20 cellular contexts compared by ENCODE assay signal in the genomic region with DNA sequence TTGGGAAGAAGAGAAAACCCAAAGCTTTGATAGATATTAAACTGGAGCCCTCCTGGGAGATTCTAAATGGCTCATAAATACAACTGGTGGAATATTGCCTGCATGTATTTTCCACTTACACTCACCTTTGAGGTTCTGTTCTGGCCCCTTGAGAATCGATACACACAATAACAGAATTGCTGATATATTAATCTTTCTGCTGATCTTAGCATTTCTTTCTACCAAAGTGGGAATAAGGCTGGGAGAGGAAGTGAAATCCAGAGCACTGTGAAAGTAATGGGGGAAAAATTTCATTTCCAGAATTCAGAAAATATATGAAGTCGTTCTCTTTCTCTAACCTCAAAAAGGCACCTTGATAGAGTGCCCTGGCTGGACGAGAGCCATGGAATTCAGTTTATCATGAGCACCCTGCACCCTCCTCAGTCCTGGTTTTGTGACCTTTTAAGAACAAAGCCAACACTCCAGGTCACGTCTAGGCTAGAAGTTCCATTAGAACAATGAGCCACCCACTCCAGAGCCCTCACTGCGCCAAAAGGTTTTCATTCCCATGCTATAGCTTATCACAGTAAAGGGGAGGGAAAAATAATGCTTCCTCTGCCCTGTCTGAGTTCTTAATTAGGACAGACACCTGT.
"Had no signal": no experiment of that assay in that cellular context is flagged by ENCODE, and none has a peak within 500 bp of the region (broad histone marks: within the 10 kb centered on the region; RNA-seq: fewer than 3 reads in every experiment).

No MANE protein-coding gene starts in this region.

- H3K27me3 Mint-ChIP-seq: activated B cell treated with CpG ODN at 0.5 μM for 24 hours; activated CD4-positive, alpha-beta T cell treated with anti-CD3 and anti-CD28 coated beads, Interleukin-2, amount 10 ng/mL, durations not matched to agents 24 days and 14 days; activated CD8-positive, alpha-beta T cell treated with anti-CD3 and anti-CD28 coated beads for 36 hours; activated T-helper 17 cell treated with anti-CD3 and anti-CD28 coated beads, Interleukin-2, amount 50 U/mL, for 72 hours; naive thymus-derived CD4-positive, alpha-beta T cell had no signal

- H3K27me3 ChIP-seq: ovary had no signal

- H3K9me3 Mint-ChIP-seq: activated B cell treated with CpG ODN at 0.5 μM for 24 hours; activated CD4-positive, alpha-beta T cell treated with anti-CD3 and anti-CD28 coated beads, Interleukin-2, amount 10 ng/mL, durations not matched to agents 24 days and 14 days; activated CD8-positive, alpha-beta T cell treated with anti-CD3 and anti-CD28 coated beads for 36 hours; activated naive CD8-positive, alpha-beta T cell treated with anti-CD3 and anti-CD28 coated beads, Interleukin-2, amount 10 ng/mL, durations not matched to agents 7 days and 5 days; activated T-helper 17 cell treated with anti-CD3 and anti-CD28 coated beads, Interleukin-2, amount 50 U/mL, for 72 hours; endodermal cell had no signal

- H3K4me1 Mint-ChIP-seq: activated naive CD8-positive, alpha-beta T cell treated with anti-CD3 and anti-CD28 coated beads, Interleukin-2, amount 10 ng/mL, durations not matched to agents 7 days and 5 days; activated T-helper 17 cell treated with anti-CD3 and anti-CD28 coated beads, Interleukin-2, amount 50 U/mL, for 72 hours; naive thymus-derived CD4-positive, alpha-beta T cell had no signal

- DNase-seq: activated B cell treated with CpG ODN at 0.5 μM for 24 hours; activated CD4-positive, alpha-beta T cell treated with anti-CD3 and anti-CD28 coated beads, Interleukin-2, amount 10 ng/mL, durations not matched to agents 24 days and 14 days; activated CD8-positive, alpha-beta T cell treated with anti-CD3 and anti-CD28 coated beads for 36 hours; activated naive CD4-positive, alpha-beta T cell; activated naive CD8-positive, alpha-beta T cell treated with anti-CD3 and anti-CD28 coated beads, Interleukin-2, amount 10 ng/mL, durations not matched to agents 7 days and 5 days; activated T-cell treated with anti-CD3 and anti-CD28 coated beads, Interleukin-2, amount 50 U/mL, for 1 hour; amygdala; endodermal cell; foreskin melanocyte; kidney; mesendoderm; naive thymus-derived CD4-positive, alpha-beta T cell; ovary; stimulated activated CD8-positive, alpha-beta memory T cell treated with anti-CD3 and anti-CD28 coated beads, Interleukin-4, amount 100 ng/mL, for 48 hours; stimulated activated naive CD8-positive, alpha-beta T cell treated with anti-CD3 and anti-CD28 coated beads, Interleukin-15, Interleukin-2, amounts not matched to agents 100 U/mL and 50 U/mL, for 24 hours; T-helper 1 cell; T-helper 9 cell had no signal

- H3K27ac Mint-ChIP-seq: activated B cell treated with CpG ODN at 0.5 μM for 24 hours; activated CD4-positive, alpha-beta T cell treated with anti-CD3 and anti-CD28 coated beads, Interleukin-2, amount 10 ng/mL, durations not matched to agents 24 days and 14 days; activated CD8-positive, alpha-beta T cell treated with anti-CD3 and anti-CD28 coated beads for 36 hours; activated naive CD8-positive, alpha-beta T cell treated with anti-CD3 and anti-CD28 coated beads, Interleukin-2, amount 10 ng/mL, durations not matched to agents 7 days and 5 days; activated T-helper 17 cell treated with anti-CD3 and anti-CD28 coated beads, Interleukin-2, amount 50 U/mL, for 72 hours; endodermal cell; naive thymus-derived CD4-positive, alpha-beta T cell had no signal

- H3K9me3 ChIP-seq: ovary had no signal

- ATAC-seq: activated CD8-positive, alpha-beta T cell treated with anti-CD3 and anti-CD28 coated beads for 36 hours; activated T-helper 17 cell treated with anti-CD3 and anti-CD28 coated beads, Interleukin-2, amount 50 U/mL, for 72 hours; naive thymus-derived CD4-positive, alpha-beta T cell; stimulated activated naive CD8-positive, alpha-beta T cell treated with anti-CD3 and anti-CD28 coated beads, Interleukin-15, Interleukin-2, amounts not matched to agents 100 U/mL and 50 U/mL, for 24 hours had no signal

- H3K27ac ChIP-seq: epithelial cell of prostate, ovary had no signal

- H3K36me3 ChIP-seq: ovary had no signal

- FAIRE-seq: colon, kidney had no signal

- H3K36me3 Mint-ChIP-seq: naive thymus-derived CD4-positive, alpha-beta T cell had no signal

- H3K4me3 Mint-ChIP-seq: activated B cell treated with CpG ODN at 0.5 μM for 24 hours; activated CD4-positive, alpha-beta T cell treated with anti-CD3 and anti-CD28 coated beads, Interleukin-2, amount 10 ng/mL, durations not matched to agents 24 days and 14 days; activated CD8-positive, alpha-beta T cell treated with anti-CD3 and anti-CD28 coated beads for 36 hours; activated naive CD8-positive, alpha-beta T cell treated with anti-CD3 and anti-CD28 coated beads, Interleukin-2, amount 10 ng/mL, durations not matched to agents 7 days and 5 days; activated T-helper 17 cell treated with anti-CD3 and anti-CD28 coated beads, Interleukin-2, amount 50 U/mL, for 72 hours; endodermal cell; naive thymus-derived CD4-positive, alpha-beta T cell had no signal

- H3K4me3 ChIP-seq: ovary had no signal
